In the genomic region with DNA sequence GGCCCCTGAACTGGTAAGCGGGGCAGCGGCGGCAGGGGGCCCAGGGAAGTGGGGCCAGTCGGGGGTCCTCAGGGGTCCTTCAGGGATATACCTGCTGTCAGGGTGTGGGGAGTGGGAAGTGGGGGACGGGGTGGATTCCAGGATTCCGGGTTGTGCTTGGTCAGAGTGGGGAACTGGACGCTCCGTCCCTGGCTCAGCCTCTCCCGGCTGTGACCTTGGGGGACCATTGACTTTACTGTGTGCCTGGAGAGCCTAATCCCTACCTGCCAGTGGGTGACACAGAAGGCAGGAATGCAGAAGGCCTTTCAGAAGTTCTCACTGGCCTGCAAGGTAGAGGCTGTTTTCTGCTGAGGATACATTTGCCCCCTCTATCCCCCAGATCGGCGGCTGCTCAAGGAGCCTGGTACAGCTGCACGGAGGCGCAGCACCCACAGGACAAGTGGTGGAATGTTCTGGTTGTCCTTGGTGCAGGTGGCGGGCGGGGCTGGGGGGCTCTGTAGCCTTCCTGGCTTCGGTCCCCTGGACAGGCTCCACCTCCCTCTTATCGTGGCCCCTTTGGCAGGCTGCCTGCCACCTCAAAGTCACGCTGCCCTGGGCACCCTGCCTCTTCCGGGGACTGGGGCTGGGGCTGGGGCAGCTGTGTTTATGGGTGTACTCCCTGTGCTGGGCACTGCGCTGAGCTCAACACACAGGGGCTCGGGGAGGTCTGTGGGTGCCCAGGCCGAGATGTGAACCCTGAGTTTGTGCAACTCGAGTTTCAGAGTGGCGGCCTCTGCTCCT, we compare ENCODE assay signal across 16 cellular contexts. TPM values are rescaled to one million over a fixed set of nuclear protein-coding genes. Genes with fewer than 3 reads are reported as not detected.
DNase-seq lines count a peak whose midpoint lies in the region; ATAC-seq and TF ChIP-seq lines count a peak whose summit lies in the region.
"Had no signal": no experiment of that assay in that cellular context is flagged by ENCODE, and none has a peak within 500 bp of the region (broad histone marks: within the 10 kb centered on the region; RNA-seq: fewer than 3 reads in every experiment).

No MANE protein-coding gene starts in this region.

- no peak overlapping the region for H3K4me2 ChIP-seq in PC-3 (ENCODE audit: low read length)

- no peaks in the 10 kb centered on the region for H4K20me1 ChIP-seq in PC-3 (ENCODE audit: low read length)

- no peak overlapping the region for H2AFZ ChIP-seq in PC-3 (ENCODE audit: low read length)

- H3K27me3 ChIP-seq in PC-3 (ENCODE audit: low read length) (no peaks in the 10 kb centered on the region), left ventricle myocardium inferior (ENCODE audit: low read depth) (no peaks in the 10 kb centered on the region)

- CTCF ChIA-PET in PC-3 (lab: Charles Lee), result no interaction called here

- H3K9me3 ChIP-seq in PC-3 (ENCODE audit: low read length) (no peaks in the 10 kb centered on the region), left ventricle myocardium inferior (replicated peaks) (no peaks in the 10 kb centered on the region)

- intact Hi-C loops in PC-3 (cut with micrococcal nuclease), result no loop called here
- intact Hi-C loops in left ventricle myocardium inferior (cut with micrococcal nuclease), result no loop called here

- no peaks in the 10 kb centered on the region for H3K9me2 ChIP-seq in PC-3 (replicated peaks; ENCODE audit: low read length)

- no peaks in the 10 kb centered on the region for H3K36me3 ChIP-seq in PC-3 (ENCODE audit: low read depth, low read length)
- no peaks in the 10 kb centered on the region for H3K36me3 ChIP-seq in left ventricle myocardium inferior

- DNase-seq in NCI-H1105 treated with DMSO at 0.1 percent for 48 hours (lab: John Stamatoyannopoulos, UW) (peak; percentile 2), NCI-H1105 (lab: John Stamatoyannopoulos, UW) (no peak), PC-3 (peak; percentile 17), left ventricle myocardium inferior (peak; percentile 82), renal cortical epithelial cell (ENCODE audit: low read depth) (peak; percentile 54), T-helper 2 cell (no peak)
- no peak for DNase-seq in stimulated activated CD4-positive, alpha-beta T cell treated with anti-CD3 and anti-CD28 coated beads, Interleukin-12 subunit alpha, Interleukin-12 subunit beta, amount 100 ng/mL, for 4 hours
- DNase-seq: activated naive CD4-positive, alpha-beta T cell; dermis blood vessel endothelial cell; glutamatergic neuron; midbrain; NCI-H1694 treated with DMSO at 0.1 percent for 48 hours had no signal

- TF ChIP-seq CTCF in PC-3 (conservative IDR thresholded peaks at IDR 0.05; ENCODE audit: low read depth, low read length), result no peak
- no peak for TF ChIP-seq CTCF in left ventricle myocardium inferior (IDR thresholded peaks at IDR 0.05; ENCODE audit: borderline replicate concordance)

- POLR2A ChIA-PET in PC-3 (lab: Charles Lee; ENCODE audit: unreplicated experiment), result no interaction called here

- no peaks in the 10 kb centered on the region for H3K79me2 ChIP-seq in PC-3 (ENCODE audit: low read length)

- peaks cover 5% of the 10 kb centered on the region; the same call in 1 of the 2 replicates for H3K4me1 ChIP-seq in PC-3 (ENCODE audit: insufficient read depth, low read length)
- peaks cover 79% of the 10 kb centered on the region for H3K4me1 ChIP-seq in left ventricle myocardium inferior

- ATAC-seq in PC-3, result no peak; the same call in 1 of the 2 replicates
- no peak for ATAC-seq in GM18909 (IDR thresholded peaks at IDR 0.05; ENCODE audit: poor library complexity, unreplicated experiment)

- H3K4me3 ChIP-seq in PC-3 (ENCODE audit: low read length), result no peak overlapping the region
- H3K4me3 ChIP-seq in left ventricle myocardium inferior, result peak overlapping the region; percentile 47
- H3K4me3 ChIP-seq: skin epidermis had no signal

- no peak overlapping the region for H3K9ac ChIP-seq in PC-3 (ENCODE audit: low read length)

- H3K27ac ChIP-seq in PC-3 (ENCODE audit: low read length) (no peak overlapping the region), left ventricle myocardium inferior (replicated peaks) (peak overlapping the region; percentile 94)
- H3K27ac ChIP-seq: 22Rv1, VCaP had no signal

- no TSS peak for BruUV-seq in PC-3 (replicated peaks; lab: Mats Ljungman, UMichigan)

- H3F3A ChIP-seq in PC-3 (ENCODE audit: low read length, unreplicated experiment), result no peaks in the 10 kb centered on the region

RNA-seq across cellular contexts. Expression of a gene that starts 18.4 kb away (rescaled TPM):
- total RNA-seq in PC-3 (2014; rRNA removed) (0.40 and 3.0 TPM in 2 replicates), left ventricle myocardium inferior (41.8 TPM), renal cortical epithelial cell (0.35 and 1.1 TPM in 2 replicates)

RNA-seq across cellular contexts. Expression of a gene that starts 18.9 kb away (rescaled TPM):
- total RNA-seq in PC-3 (2014; rRNA removed) (0.06 TPM in 1 of 2 replicates, not detected in the other), left ventricle myocardium inferior (not detected), renal cortical epithelial cell (0.05 TPM in 1 of 2 replicates, not detected in the other)
- total RNA-seq: dermis blood vessel endothelial cell had no signal

Comparison
In these comparisons a context has a peak if more than half of its experiments do, and no peak if none do; other contexts are left out.
1. DNase-seq: peak in NCI-H1105 treated with DMSO at 0.1 percent for 48 hours (single experiment), PC-3 (single experiment), left ventricle myocardium inferior (single experiment) and renal cortical epithelial cell (single experiment); none in NCI-H1105 (single experiment), T-helper 2 cell (0 of 5) and stimulated activated CD4-positive, alpha-beta T cell treated with anti-CD3 and anti-CD28 coated beads, Interleukin-12 subunit alpha, Interleukin-12 subunit beta, amount 100 ng/mL, for 4 hours (single experiment).
2. RNA of a gene that starts 18.4 kb away (total RNA-seq): 41.8 TPM in left ventricle myocardium inferior (single experiment); 0.35 to 1.1 TPM in renal cortical epithelial cell and 0.40 to 3.0 TPM in PC-3; every median in the first group is over 10 times any median in the second.